Comparison of ENCODE assay signal across 1 cellular context in the genomic region with DNA sequence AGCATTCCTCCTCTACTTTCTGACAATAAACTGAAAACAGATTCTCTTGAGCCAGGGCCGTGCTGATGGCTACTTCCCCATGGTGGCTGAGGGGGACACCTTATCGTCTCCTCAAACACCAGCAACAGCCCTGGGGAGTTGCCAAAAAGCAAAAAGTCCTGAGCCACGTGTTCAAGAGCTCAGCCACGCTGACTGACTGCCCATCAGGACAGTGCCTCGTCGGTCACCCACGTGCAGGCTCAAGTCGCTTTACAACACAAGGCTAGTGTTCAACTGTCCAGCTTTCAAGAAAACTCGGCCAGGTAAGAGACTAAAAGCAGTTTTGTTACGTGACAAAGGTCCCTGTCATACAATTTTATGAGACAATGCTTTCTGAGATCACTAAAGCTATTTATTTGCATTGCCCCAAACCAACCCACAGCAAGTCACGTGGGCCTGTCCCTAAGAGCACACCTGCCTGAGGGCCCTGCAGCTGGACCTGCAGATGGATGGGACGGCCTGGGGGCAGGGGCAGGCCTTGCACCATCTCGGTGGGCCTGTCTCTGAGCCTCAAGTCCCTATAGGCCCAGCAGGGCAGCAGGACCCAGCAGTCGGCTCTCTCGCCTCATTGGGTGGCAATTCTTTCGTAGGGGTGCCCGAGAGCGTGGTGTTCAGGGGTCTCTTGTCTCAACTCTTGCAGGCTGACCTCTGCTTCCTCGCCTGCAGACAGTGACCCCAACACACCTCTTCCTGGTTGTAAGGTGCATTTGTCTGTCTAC.
A peak's percentile ranks its signal among the peaks of the same experiment; 100 is the strongest.
TF ChIP-seq lines count a peak whose summit lies in the region.

No MANE protein-coding gene starts in this region.

TF ChIP-seq in K562, 482 proteins besides CTCF, POLR2A, EP300 and RAD21 (continued from another document):
- TF ChIP-seq, protein P1, sequence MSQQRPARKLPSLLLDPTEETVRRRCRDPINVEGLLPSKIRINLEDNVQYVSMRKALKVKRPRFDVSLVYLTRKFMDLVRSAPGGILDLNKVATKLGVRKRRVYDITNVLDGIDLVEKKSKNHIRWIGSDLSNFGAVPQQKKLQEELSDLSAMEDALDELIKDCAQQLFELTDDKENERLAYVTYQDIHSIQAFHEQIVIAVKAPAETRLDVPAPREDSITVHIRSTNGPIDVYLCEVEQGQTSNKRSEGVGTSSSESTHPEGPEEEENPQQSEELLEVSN (IDR thresholded peaks at IDR 0.05; ENCODE audit: borderline replicate concordance in 1 of 2, extremely low read depth in 1 of 2, insufficient read depth in 1 of 2, insufficient read length in 1 of 2, low read depth in 1 of 2, low read length in 1 of 2, poor library complexity in 1 of 2, severe bottlenecking in 1 of 2), result peak; percentile 42 to 48
- TF ChIP-seq, protein P2, sequence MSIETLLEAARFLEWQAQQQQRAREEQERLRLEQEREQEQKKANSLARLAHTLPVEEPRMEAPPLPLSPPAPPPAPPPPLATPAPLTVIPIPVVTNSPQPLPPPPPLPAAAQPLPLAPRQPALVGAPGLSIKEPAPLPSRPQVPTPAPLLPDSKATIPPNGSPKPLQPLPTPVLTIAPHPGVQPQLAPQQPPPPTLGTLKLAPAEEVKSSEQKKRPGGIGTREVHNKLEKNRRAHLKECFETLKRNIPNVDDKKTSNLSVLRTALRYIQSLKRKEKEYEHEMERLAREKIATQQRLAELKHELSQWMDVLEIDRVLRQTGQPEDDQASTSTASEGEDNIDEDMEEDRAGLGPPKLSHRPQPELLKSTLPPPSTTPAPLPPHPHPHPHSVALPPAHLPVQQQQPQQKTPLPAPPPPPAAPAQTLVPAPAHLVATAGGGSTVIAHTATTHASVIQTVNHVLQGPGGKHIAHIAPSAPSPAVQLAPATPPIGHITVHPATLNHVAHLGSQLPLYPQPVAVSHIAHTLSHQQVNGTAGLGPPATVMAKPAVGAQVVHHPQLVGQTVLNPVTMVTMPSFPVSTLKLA (conservative IDR thresholded peaks at IDR 0.05), result peak; percentile 42 to 58; a peak in 2 of 4 replicates
- TF ChIP-seq L3MBTL2 (IDR thresholded peaks at IDR 0.05), result peak; percentile 59; the same call in 1 of the 2 replicates
- TF ChIP-seq, protein P3, sequence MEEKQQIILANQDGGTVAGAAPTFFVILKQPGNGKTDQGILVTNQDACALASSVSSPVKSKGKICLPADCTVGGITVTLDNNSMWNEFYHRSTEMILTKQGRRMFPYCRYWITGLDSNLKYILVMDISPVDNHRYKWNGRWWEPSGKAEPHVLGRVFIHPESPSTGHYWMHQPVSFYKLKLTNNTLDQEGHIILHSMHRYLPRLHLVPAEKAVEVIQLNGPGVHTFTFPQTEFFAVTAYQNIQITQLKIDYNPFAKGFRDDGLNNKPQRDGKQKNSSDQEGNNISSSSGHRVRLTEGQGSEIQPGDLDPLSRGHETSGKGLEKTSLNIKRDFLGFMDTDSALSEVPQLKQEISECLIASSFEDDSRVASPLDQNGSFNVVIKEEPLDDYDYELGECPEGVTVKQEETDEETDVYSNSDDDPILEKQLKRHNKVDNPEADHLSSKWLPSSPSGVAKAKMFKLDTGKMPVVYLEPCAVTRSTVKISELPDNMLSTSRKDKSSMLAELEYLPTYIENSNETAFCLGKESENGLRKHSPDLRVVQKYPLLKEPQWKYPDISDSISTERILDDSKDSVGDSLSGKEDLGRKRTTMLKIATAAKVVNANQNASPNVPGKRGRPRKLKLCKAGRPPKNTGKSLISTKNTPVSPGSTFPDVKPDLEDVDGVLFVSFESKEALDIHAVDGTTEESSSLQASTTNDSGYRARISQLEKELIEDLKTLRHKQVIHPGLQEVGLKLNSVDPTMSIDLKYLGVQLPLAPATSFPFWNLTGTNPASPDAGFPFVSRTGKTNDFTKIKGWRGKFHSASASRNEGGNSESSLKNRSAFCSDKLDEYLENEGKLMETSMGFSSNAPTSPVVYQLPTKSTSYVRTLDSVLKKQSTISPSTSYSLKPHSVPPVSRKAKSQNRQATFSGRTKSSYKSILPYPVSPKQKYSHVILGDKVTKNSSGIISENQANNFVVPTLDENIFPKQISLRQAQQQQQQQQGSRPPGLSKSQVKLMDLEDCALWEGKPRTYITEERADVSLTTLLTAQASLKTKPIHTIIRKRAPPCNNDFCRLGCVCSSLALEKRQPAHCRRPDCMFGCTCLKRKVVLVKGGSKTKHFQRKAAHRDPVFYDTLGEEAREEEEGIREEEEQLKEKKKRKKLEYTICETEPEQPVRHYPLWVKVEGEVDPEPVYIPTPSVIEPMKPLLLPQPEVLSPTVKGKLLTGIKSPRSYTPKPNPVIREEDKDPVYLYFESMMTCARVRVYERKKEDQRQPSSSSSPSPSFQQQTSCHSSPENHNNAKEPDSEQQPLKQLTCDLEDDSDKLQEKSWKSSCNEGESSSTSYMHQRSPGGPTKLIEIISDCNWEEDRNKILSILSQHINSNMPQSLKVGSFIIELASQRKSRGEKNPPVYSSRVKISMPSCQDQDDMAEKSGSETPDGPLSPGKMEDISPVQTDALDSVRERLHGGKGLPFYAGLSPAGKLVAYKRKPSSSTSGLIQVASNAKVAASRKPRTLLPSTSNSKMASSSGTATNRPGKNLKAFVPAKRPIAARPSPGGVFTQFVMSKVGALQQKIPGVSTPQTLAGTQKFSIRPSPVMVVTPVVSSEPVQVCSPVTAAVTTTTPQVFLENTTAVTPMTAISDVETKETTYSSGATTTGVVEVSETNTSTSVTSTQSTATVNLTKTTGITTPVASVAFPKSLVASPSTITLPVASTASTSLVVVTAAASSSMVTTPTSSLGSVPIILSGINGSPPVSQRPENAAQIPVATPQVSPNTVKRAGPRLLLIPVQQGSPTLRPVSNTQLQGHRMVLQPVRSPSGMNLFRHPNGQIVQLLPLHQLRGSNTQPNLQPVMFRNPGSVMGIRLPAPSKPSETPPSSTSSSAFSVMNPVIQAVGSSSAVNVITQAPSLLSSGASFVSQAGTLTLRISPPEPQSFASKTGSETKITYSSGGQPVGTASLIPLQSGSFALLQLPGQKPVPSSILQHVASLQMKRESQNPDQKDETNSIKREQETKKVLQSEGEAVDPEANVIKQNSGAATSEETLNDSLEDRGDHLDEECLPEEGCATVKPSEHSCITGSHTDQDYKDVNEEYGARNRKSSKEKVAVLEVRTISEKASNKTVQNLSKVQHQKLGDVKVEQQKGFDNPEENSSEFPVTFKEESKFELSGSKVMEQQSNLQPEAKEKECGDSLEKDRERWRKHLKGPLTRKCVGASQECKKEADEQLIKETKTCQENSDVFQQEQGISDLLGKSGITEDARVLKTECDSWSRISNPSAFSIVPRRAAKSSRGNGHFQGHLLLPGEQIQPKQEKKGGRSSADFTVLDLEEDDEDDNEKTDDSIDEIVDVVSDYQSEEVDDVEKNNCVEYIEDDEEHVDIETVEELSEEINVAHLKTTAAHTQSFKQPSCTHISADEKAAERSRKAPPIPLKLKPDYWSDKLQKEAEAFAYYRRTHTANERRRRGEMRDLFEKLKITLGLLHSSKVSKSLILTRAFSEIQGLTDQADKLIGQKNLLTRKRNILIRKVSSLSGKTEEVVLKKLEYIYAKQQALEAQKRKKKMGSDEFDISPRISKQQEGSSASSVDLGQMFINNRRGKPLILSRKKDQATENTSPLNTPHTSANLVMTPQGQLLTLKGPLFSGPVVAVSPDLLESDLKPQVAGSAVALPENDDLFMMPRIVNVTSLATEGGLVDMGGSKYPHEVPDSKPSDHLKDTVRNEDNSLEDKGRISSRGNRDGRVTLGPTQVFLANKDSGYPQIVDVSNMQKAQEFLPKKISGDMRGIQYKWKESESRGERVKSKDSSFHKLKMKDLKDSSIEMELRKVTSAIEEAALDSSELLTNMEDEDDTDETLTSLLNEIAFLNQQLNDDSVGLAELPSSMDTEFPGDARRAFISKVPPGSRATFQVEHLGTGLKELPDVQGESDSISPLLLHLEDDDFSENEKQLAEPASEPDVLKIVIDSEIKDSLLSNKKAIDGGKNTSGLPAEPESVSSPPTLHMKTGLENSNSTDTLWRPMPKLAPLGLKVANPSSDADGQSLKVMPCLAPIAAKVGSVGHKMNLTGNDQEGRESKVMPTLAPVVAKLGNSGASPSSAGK (IDR thresholded peaks at IDR 0.05), result peak; percentile 69
- TF ChIP-seq, protein P4, sequence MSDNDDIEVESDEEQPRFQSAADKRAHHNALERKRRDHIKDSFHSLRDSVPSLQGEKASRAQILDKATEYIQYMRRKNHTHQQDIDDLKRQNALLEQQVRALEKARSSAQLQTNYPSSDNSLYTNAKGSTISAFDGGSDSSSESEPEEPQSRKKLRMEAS (CRISPR knock-in tag; IDR thresholded peaks at IDR 0.05), result peak; percentile 62
- TF ChIP-seq ZNF785 (CRISPR knock-in tag; IDR thresholded peaks at IDR 0.05), result no peak
- TF ChIP-seq ILK (tag; IDR thresholded peaks at IDR 0.05; ENCODE audit: borderline replicate concordance, low read depth), result no peak
TF ChIP-seq in K562: peak in this region for 6.
